In the genomic region with DNA sequence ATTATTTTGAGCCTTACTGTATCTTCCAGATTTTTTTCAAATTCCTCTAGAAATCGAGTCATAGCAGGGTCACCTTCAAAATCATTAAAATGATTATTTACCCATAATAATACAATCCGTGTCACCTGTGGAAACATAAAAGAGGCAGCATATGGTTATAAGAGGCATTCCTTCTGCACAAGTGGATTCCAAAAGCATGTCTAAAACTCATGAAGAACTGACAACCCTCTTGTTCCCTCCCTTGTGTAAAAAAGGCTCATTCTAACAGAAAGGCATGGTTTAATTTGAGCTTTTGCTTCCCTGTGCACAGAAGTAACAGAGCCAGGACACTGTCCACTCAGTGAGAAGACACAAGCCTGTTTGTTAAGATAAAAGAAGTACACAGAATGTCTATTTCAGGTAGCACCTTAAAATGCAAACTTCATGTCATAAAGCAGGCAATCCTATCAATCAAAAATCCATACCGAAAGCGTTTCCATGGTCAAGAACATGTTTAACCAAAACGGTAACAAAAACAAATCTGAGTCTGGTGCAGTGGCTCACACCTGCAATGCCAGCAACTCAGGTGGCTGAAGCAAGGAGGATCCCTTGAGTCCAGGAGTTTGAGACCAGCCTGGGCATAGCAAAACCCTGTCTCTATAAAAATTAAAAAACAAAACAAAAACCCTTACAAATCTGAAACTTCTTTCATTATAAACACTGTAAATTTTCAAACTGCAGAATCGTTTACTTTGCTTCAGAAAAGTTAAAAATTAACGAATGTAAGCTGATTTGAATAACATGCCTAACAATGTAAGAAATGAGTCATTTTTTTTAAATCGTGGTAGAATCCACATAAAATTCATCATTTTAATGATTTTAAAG, we compare ENCODE assay signal across 16 cellular contexts.
A peak's percentile ranks its signal among the peaks of the same experiment; 100 is the strongest.
DNase-seq lines count a peak whose midpoint lies in the region; ATAC-seq and TF ChIP-seq lines count a peak whose summit lies in the region.
"Had no signal": no experiment of that assay in that cellular context is flagged by ENCODE, and none has a peak within 500 bp of the region (broad histone marks: within the 10 kb centered on the region; RNA-seq: fewer than 3 reads in every experiment).

No MANE protein-coding gene starts in this region.

- no peak overlapping the region for H3K4me3 ChIP-seq in naive thymus-derived CD4-positive, alpha-beta T cell (ENCODE audit: low read length)
- no peak overlapping the region for H3K4me3 ChIP-seq in WERI-Rb-1 (ENCODE audit: low read depth, low read length)
- H3K4me3 ChIP-seq: spleen had no signal

- H3K9me3 Mint-ChIP-seq in activated CD8-positive, alpha-beta T cell treated with anti-CD3 and anti-CD28 coated beads for 36 hours: no peaks in the 10 kb centered on the region
- H3K9me3 Mint-ChIP-seq in activated CD8-positive, alpha-beta T cell treated with anti-CD3 and anti-CD28 coated beads, Interleukin-2, amount 10 ng/mL, durations not matched to agents 7 days and 5 days (ENCODE audit: insufficient read depth): no peaks in the 10 kb centered on the region
- H3K9me3 Mint-ChIP-seq in naive thymus-derived CD4-positive, alpha-beta T cell: no peaks in the 10 kb centered on the region
- H3K9me3 Mint-ChIP-seq: activated naive CD4-positive, alpha-beta T cell treated with anti-CD3 and anti-CD28 coated beads for 36 hours; memory B cell; type B pancreatic cell had no signal

- H3K4me1 Mint-ChIP-seq in activated CD8-positive, alpha-beta T cell treated with anti-CD3 and anti-CD28 coated beads for 36 hours (ENCODE audit: low read depth): peaks cover 14% of the 10 kb centered on the region
- no peaks in the 10 kb centered on the region for H3K4me1 Mint-ChIP-seq in activated CD8-positive, alpha-beta T cell treated with anti-CD3 and anti-CD28 coated beads, Interleukin-2, amount 10 ng/mL, durations not matched to agents 7 days and 5 days (ENCODE audit: low read depth)
- peaks cover 14 to 66% (median 51%) of the 10 kb centered on the region in 7 donors for H3K4me1 Mint-ChIP-seq in naive thymus-derived CD4-positive, alpha-beta T cell

- H3K9me3 ChIP-seq in naive thymus-derived CD4-positive, alpha-beta T cell (ENCODE audit: control insufficient read depth in 2 of 3, low read length in 3 of 3): no peaks in the 10 kb centered on the region
- H3K9me3 ChIP-seq in WERI-Rb-1 (ENCODE audit: severe bottlenecking): no peaks in the 10 kb centered on the region
- H3K9me3 ChIP-seq: spleen had no signal

- no peak overlapping the region for H3K4me3 Mint-ChIP-seq in activated CD8-positive, alpha-beta T cell treated with anti-CD3 and anti-CD28 coated beads for 36 hours
- no peak overlapping the region for H3K4me3 Mint-ChIP-seq in activated CD8-positive, alpha-beta T cell treated with anti-CD3 and anti-CD28 coated beads, Interleukin-2, amount 10 ng/mL, durations not matched to agents 7 days and 5 days
- H3K4me3 Mint-ChIP-seq in naive thymus-derived CD4-positive, alpha-beta T cell: no peak overlapping the region
- H3K4me3 Mint-ChIP-seq: activated naive CD4-positive, alpha-beta T cell treated with anti-CD3 and anti-CD28 coated beads for 36 hours; memory B cell; T-helper 17 cell; type B pancreatic cell had no signal

- POLR2A ChIA-PET in activated CD8-positive, alpha-beta T cell treated with anti-CD3 and anti-CD28 coated beads for 36 hours (lab: Charles Lee): no interaction called here
- POLR2A ChIA-PET in activated CD8-positive, alpha-beta T cell treated with anti-CD3 and anti-CD28 coated beads, Interleukin-2, amount 10 ng/mL, durations not matched to agents 7 days and 5 days (lab: Charles Lee): no interaction called here
- POLR2A ChIA-PET in naive thymus-derived CD4-positive, alpha-beta T cell (lab: Charles Lee): no interaction called here

- CTCF ChIA-PET in activated CD8-positive, alpha-beta T cell treated with anti-CD3 and anti-CD28 coated beads for 36 hours (lab: Charles Lee): interaction anchor here (1.1 to 1.4 kb wide), 2 partner anchors 10 to 29 kb away, joined by 3 to 4 read pairs; no protein-coding TSS in a partner anchor
- CTCF ChIA-PET in activated CD8-positive, alpha-beta T cell treated with anti-CD3 and anti-CD28 coated beads, Interleukin-2, amount 10 ng/mL, durations not matched to agents 7 days and 5 days (lab: Charles Lee): no interaction called here
- CTCF ChIA-PET in naive thymus-derived CD4-positive, alpha-beta T cell (lab: Charles Lee): no interaction called here

- intact Hi-C loops in activated CD8-positive, alpha-beta T cell treated with anti-CD3 and anti-CD28 coated beads for 36 hours (cut with micrococcal nuclease): no loop called here
- intact Hi-C loops in naive thymus-derived CD4-positive, alpha-beta T cell (cut with micrococcal nuclease): no loop called here

- peak; percentile 7 for ATAC-seq in activated CD8-positive, alpha-beta T cell treated with anti-CD3 and anti-CD28 coated beads for 36 hours
- no peak for ATAC-seq in activated CD8-positive, alpha-beta T cell treated with anti-CD3 and anti-CD28 coated beads, Interleukin-2, amount 10 ng/mL, durations not matched to agents 7 days and 5 days
- ATAC-seq in HG02571 (IDR thresholded peaks at IDR 0.05; ENCODE audit: unreplicated experiment) (peak; percentile 23), HG03280 (IDR thresholded peaks at IDR 0.05; ENCODE audit: unreplicated experiment) (peak; percentile 50)
- ATAC-seq in naive thymus-derived CD4-positive, alpha-beta T cell: no peak
- ATAC-seq: esophagus mucosa, T-helper 17 cell had no signal

- no peak overlapping the region for H3K27ac Mint-ChIP-seq in activated CD8-positive, alpha-beta T cell treated with anti-CD3 and anti-CD28 coated beads for 36 hours
- no peak overlapping the region for H3K27ac Mint-ChIP-seq in activated CD8-positive, alpha-beta T cell treated with anti-CD3 and anti-CD28 coated beads, Interleukin-2, amount 10 ng/mL, durations not matched to agents 7 days and 5 days
- peak overlapping the region in 7 of 9 donors; percentile 5 to 76 (median 48) for H3K27ac Mint-ChIP-seq in naive thymus-derived CD4-positive, alpha-beta T cell
- H3K27ac Mint-ChIP-seq: memory B cell had no signal

- H3K36me3 ChIP-seq in naive thymus-derived CD4-positive, alpha-beta T cell (ENCODE audit: control insufficient read depth in 2 of 3, insufficient read depth in 3 of 3, low read length in 3 of 3): peaks cover 14 to 71% (median 16%) of the 10 kb centered on the region in 3 experiments
- H3K36me3 ChIP-seq in WERI-Rb-1: peaks cover 29% of the 10 kb centered on the region

- no peak overlapping the region for H3K27ac ChIP-seq in naive thymus-derived CD4-positive, alpha-beta T cell (ENCODE audit: low read depth, low read length)
- no peak overlapping the region for H3K27ac ChIP-seq in WERI-Rb-1
- H3K27ac ChIP-seq: spleen had no signal

- H3K27me3 ChIP-seq in naive thymus-derived CD4-positive, alpha-beta T cell (ENCODE audit: control insufficient read depth in 2 of 2, insufficient read depth in 2 of 2, low read length in 2 of 2): no peaks in the 10 kb centered on the region
- H3K27me3 ChIP-seq in WERI-Rb-1 (ENCODE audit: insufficient read depth, low read depth, severe bottlenecking): no peaks in the 10 kb centered on the region
- H3K27me3 ChIP-seq: spleen had no signal

- no peak for TF ChIP-seq CTCF in activated CD8-positive, alpha-beta T cell treated with anti-CD3 and anti-CD28 coated beads for 36 hours (IDR thresholded peaks at IDR 0.05)
- no peak for TF ChIP-seq CTCF in WERI-Rb-1 (IDR thresholded peaks at IDR 0.05; ENCODE audit: low read depth, low read length)

- DNase-seq in activated CD8-positive, alpha-beta T cell treated with anti-CD3 and anti-CD28 coated beads for 36 hours: no peak
- DNase-seq in activated CD8-positive, alpha-beta T cell treated with anti-CD3 and anti-CD28 coated beads, Interleukin-2, amount 10 ng/mL, durations not matched to agents 7 days and 5 days: no peak
- DNase-seq in naive thymus-derived CD4-positive, alpha-beta T cell: no peak
- DNase-seq in superior temporal gyrus (ENCODE audit: extremely low spot score) (no peak), RKO (ENCODE audit: low spot score) (no peak), WERI-Rb-1 (no peak)
- DNase-seq: activated CD4-positive, alpha-beta T cell treated with anti-CD3 and anti-CD28 coated beads, Interleukin-2, amount 50 U/mL, for 48 hours; activated naive CD4-positive, alpha-beta T cell treated with anti-CD3 and anti-CD28 coated beads for 36 hours; GOT3; spleen; T-helper 17 cell had no signal

- peaks cover 64% of the 10 kb centered on the region for H3K36me3 Mint-ChIP-seq in activated CD8-positive, alpha-beta T cell treated with anti-CD3 and anti-CD28 coated beads for 36 hours (ENCODE audit: low read depth)
- H3K36me3 Mint-ChIP-seq in activated CD8-positive, alpha-beta T cell treated with anti-CD3 and anti-CD28 coated beads, Interleukin-2, amount 10 ng/mL, durations not matched to agents 7 days and 5 days (ENCODE audit: low read depth): peaks cover 66% of the 10 kb centered on the region
- peaks cover 22 to 72% (median 66%) of the 10 kb centered on the region in 5 donors for H3K36me3 Mint-ChIP-seq in naive thymus-derived CD4-positive, alpha-beta T cell

- no peaks in the 10 kb centered on the region for H3K27me3 Mint-ChIP-seq in activated CD8-positive, alpha-beta T cell treated with anti-CD3 and anti-CD28 coated beads for 36 hours
- no peaks in the 10 kb centered on the region for H3K27me3 Mint-ChIP-seq in activated CD8-positive, alpha-beta T cell treated with anti-CD3 and anti-CD28 coated beads, Interleukin-2, amount 10 ng/mL, durations not matched to agents 7 days and 5 days (ENCODE audit: low read depth)
- no peaks in the 10 kb centered on the region for H3K27me3 Mint-ChIP-seq in naive thymus-derived CD4-positive, alpha-beta T cell
- H3K27me3 Mint-ChIP-seq: memory B cell, T-helper 17 cell, type B pancreatic cell had no signal

- no peaks in the 10 kb centered on the region for H3K4me1 ChIP-seq in naive thymus-derived CD4-positive, alpha-beta T cell (ENCODE audit: control insufficient read depth in 2 of 2, insufficient read depth in 2 of 2, low read length in 2 of 2)

Comparison
In these comparisons a context has a peak if more than half of its experiments do, and no peak if none do; other contexts are left out.
1. ATAC-seq: peak in activated CD8-positive, alpha-beta T cell treated with anti-CD3 and anti-CD28 coated beads for 36 hours (single experiment), HG02571 (single experiment) and HG03280 (single experiment); none in activated CD8-positive, alpha-beta T cell treated with anti-CD3 and anti-CD28 coated beads, Interleukin-2, amount 10 ng/mL, durations not matched to agents 7 days and 5 days (single experiment) and naive thymus-derived CD4-positive, alpha-beta T cell (single experiment).
2. H3K27ac Mint-ChIP-seq: peak in naive thymus-derived CD4-positive, alpha-beta T cell (7 of 9); none in activated CD8-positive, alpha-beta T cell treated with anti-CD3 and anti-CD28 coated beads for 36 hours (single experiment) and activated CD8-positive, alpha-beta T cell treated with anti-CD3 and anti-CD28 coated beads, Interleukin-2, amount 10 ng/mL, durations not matched to agents 7 days and 5 days (single experiment).